Comparison of ENCODE assay signal across 23 cellular contexts in genomic region chr3:191753186-191753585, GRCh38.
A peak's percentile ranks its signal among the peaks of the same experiment; 100 is the strongest.
DNase-seq lines count a peak whose midpoint lies in the region; ATAC-seq, FAIRE-seq and TF ChIP-seq lines count a peak whose summit lies in the region.
"Had no signal": no experiment of that assay in that cellular context is flagged by ENCODE, and none has a peak within 500 bp of the region (broad histone marks: within the 10 kb centered on the region; RNA-seq: fewer than 3 reads in every experiment).

No MANE protein-coding gene starts in this region.

- H3K9me3 ChIP-seq in thyroid gland = no peaks in the 10 kb centered on the region
- H3K9me3 ChIP-seq: BLaER1, MG63 had no signal

- no peak overlapping the region for H3K27ac ChIP-seq in thyroid gland
- H3K27ac ChIP-seq: BLaER1, KMS-11 had no signal

- DNase-seq in AG10803 (ENCODE audit: low read depth) (peak; percentile 5), H54 (ENCODE audit: insufficient read length, low spot score) (no peak), RPMI7951 (ENCODE audit: low read depth) (peak; percentile 69), fibroblast of the aortic adventitia (ENCODE audit: low read depth) (peak; percentile 28), thyroid gland (no peak), DMS79 treated with DMSO at 0.1 percent for 48 hours (lab: John Stamatoyannopoulos, UW) (no peak)
- no peak for DNase-seq in activated CD8-positive, alpha-beta memory T cell treated with anti-CD3 and anti-CD28 coated beads, Interleukin-2, amount 50 U/mL, for 4 hours
- DNase-seq: Calu3; CD4-positive, alpha-beta memory T cell; DMS53; MG63; NCI-H1092 treated with DMSO at 0.1 percent for 48 hours; NCI-H146; NCI-H2081; NCI-H2171 treated with DMSO at 0.1 percent for 48 hours; NCI-H446 treated with DMSO at 0.1 percent for 48 hours; SW 1271 had no signal

- no peak overlapping the region for H3K4me3 ChIP-seq in AG10803 (ENCODE audit: low read length)
- no peak overlapping the region for H3K4me3 ChIP-seq in fibroblast of the aortic adventitia (ENCODE audit: low read depth, low read length)
- H3K4me3 ChIP-seq in thyroid gland (replicated peaks in 1 of 3) = no peak overlapping the region
- H3K4me3 ChIP-seq: BLaER1, MG63 had no signal

- TF ChIP-seq CTCF in AG10803 (conservative IDR thresholded peaks at IDR 0.05; ENCODE audit: low read length) (no peak), fibroblast of the aortic adventitia (IDR thresholded peaks at IDR 0.05; ENCODE audit: insufficient read depth, low read length) (no peak), thyroid gland (IDR thresholded peaks at IDR 0.05) (no peak)

- no peak for TF ChIP-seq POLR2A in H54 (IDR thresholded peaks at IDR 0.05; ENCODE audit: low read depth, low read length)
- no peak for TF ChIP-seq POLR2A in thyroid gland (IDR thresholded peaks at IDR 0.05)

- intact Hi-C loops in thyroid gland (cut with DNase I) = no loop called here

- no peaks in the 10 kb centered on the region for H3K36me3 ChIP-seq in thyroid gland
- H3K36me3 ChIP-seq: BLaER1, MG63 had no signal

- no peak for ATAC-seq in HG02763 (IDR thresholded peaks at IDR 0.05; ENCODE audit: unreplicated experiment)
- ATAC-seq: Panc1, Right ventricle myocardium inferior had no signal

- 59 to 66% methylated on average over 3 of the region's 3 CpGs for WGBS in thyroid gland, 2 donors

- H3K27me3 ChIP-seq in thyroid gland = no peaks in the 10 kb centered on the region
- H3K27me3 ChIP-seq: BLaER1, MG63 had no signal

- peak; percentile 97 for FAIRE-seq in H54 (lab: Jason Lieb, UNC)
- FAIRE-seq: A204.1 had no signal

- no peaks in the 10 kb centered on the region for H3K4me1 ChIP-seq in thyroid gland
- H3K4me1 ChIP-seq: BLaER1 had no signal

Comparison
In these comparisons a context has a peak if more than half of its experiments do, and no peak if none do; other contexts are left out.
1. DNase-seq: peak in AG10803 (single experiment), RPMI7951 (single experiment) and fibroblast of the aortic adventitia (single experiment); none in H54 (single experiment), thyroid gland (0 of 2), activated CD8-positive, alpha-beta memory T cell treated with anti-CD3 and anti-CD28 coated beads, Interleukin-2, amount 50 U/mL, for 4 hours (single experiment) and DMS79 treated with DMSO at 0.1 percent for 48 hours (single experiment).